8 cellular contexts compared by ENCODE assay signal in the genomic region with DNA sequence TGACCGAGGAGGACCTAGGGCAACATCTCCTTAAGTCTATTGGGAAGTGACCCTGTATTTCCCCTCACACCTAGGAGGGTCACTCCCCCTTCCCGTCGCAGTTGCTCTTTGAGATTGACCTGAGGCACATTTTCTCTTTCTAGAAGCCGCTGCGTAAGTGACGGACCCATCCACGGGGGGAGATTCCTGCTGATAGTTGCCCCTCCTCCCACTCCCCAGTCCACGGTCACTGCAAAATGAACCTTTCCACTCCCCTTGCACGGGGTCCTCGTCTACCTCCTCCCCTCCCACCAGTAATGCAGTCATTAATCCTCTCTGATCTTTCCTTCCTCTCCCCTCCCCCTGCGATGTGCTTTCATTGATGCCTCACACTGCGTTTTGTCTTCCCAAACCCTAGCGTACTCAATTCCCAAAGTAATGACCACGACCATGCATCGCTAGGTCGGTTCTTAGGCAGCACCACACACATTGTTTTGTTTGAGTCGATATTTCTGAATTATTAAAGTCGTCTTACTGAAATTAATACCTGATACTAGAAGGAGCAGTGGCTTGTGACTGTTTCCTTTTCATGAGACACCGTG. TPM values are rescaled to one million over a fixed set of nuclear protein-coding genes. Genes with fewer than 3 reads are reported as not detected.
DNase-seq lines count a peak whose midpoint lies in the region; ATAC-seq, FAIRE-seq and TF ChIP-seq lines count a peak whose summit lies in the region.

No MANE protein-coding gene starts in this region.

- DNase-seq in CD4-positive, alpha-beta T cell, result peak in 7 of 10 experiments; percentile 1 to 34 (median 5)
- DNase-seq in GM19239 (ENCODE audit: insufficient read length, low spot score) (peak; percentile 6), NCI-H82 (lab: John Stamatoyannopoulos, UW) (peak; percentile 94), cardiac muscle cell (ENCODE audit: low read depth in 1 of 2, low spot score in 1 of 2) (peak; percentile 37 to 47), osteocyte (ENCODE audit: extremely low spot score, unreplicated experiment) (no peak), DMS153 treated with DMSO at 0.1 percent for 48 hours (lab: John Stamatoyannopoulos, UW; ENCODE audit: unreplicated experiment) (no peak)

- peak; percentile 24 for ATAC-seq in CD4-positive, alpha-beta T cell (ENCODE audit: poor library complexity)
- ATAC-seq in HG03342 (IDR thresholded peaks at IDR 0.05; ENCODE audit: unreplicated experiment), result peak; percentile 31

- TF ChIP-seq CTCF in CD4-positive, alpha-beta T cell (IDR thresholded peaks at IDR 0.05), result no peak
- TF ChIP-seq CTCF in cardiac muscle cell (IDR thresholded peaks at IDR 0.05; ENCODE audit: low read depth, low read length), result no peak
- no peak for TF ChIP-seq CTCF in osteocyte (IDR thresholded peaks at IDR 0.05)

- peak; percentile 58 for FAIRE-seq in GM19239 (lab: Jason Lieb, UNC)

- H3K4me1 Mint-ChIP-seq in CD4-positive, alpha-beta T cell (ENCODE audit: low read depth), result peaks cover 52% of the 10 kb centered on the region
- peaks cover 48% of the 10 kb centered on the region for H3K4me1 Mint-ChIP-seq in activated naive CD8-positive, alpha-beta T cell (ENCODE audit: low read depth)
- H3K4me1 Mint-ChIP-seq in osteocyte (ENCODE audit: unreplicated experiment), result peaks cover 45% of the 10 kb centered on the region

- H3K4me1 ChIP-seq in cardiac muscle cell (ENCODE audit: low read depth), result peaks cover 30% of the 10 kb centered on the region

- no peaks in the 10 kb centered on the region for H3K9me3 Mint-ChIP-seq in CD4-positive, alpha-beta T cell
- no peaks in the 10 kb centered on the region for H3K9me3 Mint-ChIP-seq in activated naive CD8-positive, alpha-beta T cell (ENCODE audit: low read depth)
- H3K9me3 Mint-ChIP-seq in osteocyte (ENCODE audit: unreplicated experiment), result no peaks in the 10 kb centered on the region

- H3K27ac ChIP-seq in CD4-positive, alpha-beta T cell (ENCODE audit: low read depth, low read length), result peak overlapping the region; percentile 79
- peak overlapping the region; percentile 98 for H3K27ac ChIP-seq in cardiac muscle cell

- H3K36me3 Mint-ChIP-seq in CD4-positive, alpha-beta T cell (ENCODE audit: low read depth), result peaks cover 16% of the 10 kb centered on the region
- H3K36me3 Mint-ChIP-seq in activated naive CD8-positive, alpha-beta T cell, result no peaks in the 10 kb centered on the region
- no peaks in the 10 kb centered on the region for H3K36me3 Mint-ChIP-seq in osteocyte (ENCODE audit: unreplicated experiment)

- H3K27ac Mint-ChIP-seq in CD4-positive, alpha-beta T cell, result peak overlapping the region; percentile 90
- H3K27ac Mint-ChIP-seq in activated naive CD8-positive, alpha-beta T cell, result peak overlapping the region; percentile 98
- peak overlapping the region; percentile 97 for H3K27ac Mint-ChIP-seq in osteocyte (ENCODE audit: unreplicated experiment)

- no peaks in the 10 kb centered on the region for H3K27me3 ChIP-seq in CD4-positive, alpha-beta T cell (ENCODE audit: control insufficient read depth, insufficient read depth, low read length)
- H3K27me3 ChIP-seq in cardiac muscle cell, result no peaks in the 10 kb centered on the region

- H3K9me3 ChIP-seq in CD4-positive, alpha-beta T cell (ENCODE audit: control insufficient read depth, low read length), result no peaks in the 10 kb centered on the region
- H3K9me3 ChIP-seq in cardiac muscle cell (ENCODE audit: low read depth), result no peaks in the 10 kb centered on the region

- H3K4me3 Mint-ChIP-seq in CD4-positive, alpha-beta T cell, result peak overlapping the region; percentile 92
- peak overlapping the region; percentile 96 for H3K4me3 Mint-ChIP-seq in activated naive CD8-positive, alpha-beta T cell
- H3K4me3 Mint-ChIP-seq in osteocyte (ENCODE audit: unreplicated experiment), result peak overlapping the region; percentile 88

- H3K27me3 Mint-ChIP-seq in CD4-positive, alpha-beta T cell, result no peaks in the 10 kb centered on the region
- peaks cover 3% of the 10 kb centered on the region for H3K27me3 Mint-ChIP-seq in activated naive CD8-positive, alpha-beta T cell
- H3K27me3 Mint-ChIP-seq in osteocyte (ENCODE audit: unreplicated experiment), result peaks cover 8% of the 10 kb centered on the region

- POLR2A ChIA-PET in CD4-positive, alpha-beta T cell (lab: Charles Lee), result interaction anchor here (1.3 to 6.1 kb wide), 2 partner anchors 9 to 81 kb away, joined by 4 to 60 read pairs; partner anchors contain the start of gene C2CD5

- H3K4me3 ChIP-seq in cardiac muscle cell, result peak overlapping the region; percentile 62

- CTCF ChIA-PET in CD4-positive, alpha-beta T cell (lab: Charles Lee), result interaction anchor here (1.8 kb wide), 1 partner anchor 96 kb away, joined by 6 read pairs; no protein-coding TSS in a partner anchor

- intact Hi-C loops in CD4-positive, alpha-beta T cell (cut with DNase I, micrococcal nuclease), result loop anchor here in 1 of 2 experiments (5.0 to 10.0 kb wide), 2 partner anchors 83 to 231 kb away; partner anchors contain the start of gene C2CD5

- no peaks in the 10 kb centered on the region for H3K36me3 ChIP-seq in cardiac muscle cell

RNA-seq across cellular contexts. Expression of gene ETNK1, which starts 0.8 kb away (rescaled TPM):
- 10 to 100 TPM; 24.3 to 26.4 TPM for total RNA-seq in CD4-positive, alpha-beta T cell
- total RNA-seq in cardiac muscle cell (61.3 and 63.2 TPM in 2 replicates), osteocyte (52.2 and 63.0 TPM in 2 replicates)
- 19.7 and 28.5 TPM in 2 replicates for polyA plus RNA-seq in cardiac muscle cell

Comparison
In these comparisons a context has a peak if more than half of its experiments do, and no peak if none do; other contexts are left out.
1. DNase-seq: peak in CD4-positive, alpha-beta T cell (7 of 10), GM19239 (single experiment), NCI-H82 (single experiment) and cardiac muscle cell (2 of 2); none in osteocyte (single experiment) and DMS153 treated with DMSO at 0.1 percent for 48 hours (single experiment).
2. Peak in every context shown above with its lines, with median percentiles within 50 percentile points of each other: H3K27ac Mint-ChIP-seq and H3K4me3 Mint-ChIP-seq.